ENCODE assay signal across 11 cellular contexts in genomic region chr1:8343044-8343443, GRCh38. TPM values are rescaled to one million over a fixed set of nuclear protein-coding genes. Genes with fewer than 3 reads are reported as not detected.
DNase-seq lines count a peak whose midpoint lies in the region; ATAC-seq and TF ChIP-seq lines count a peak whose summit lies in the region.
"Had no signal": no experiment of that assay in that cellular context is flagged by ENCODE, and none has a peak within 500 bp of the region (broad histone marks: within the 10 kb centered on the region; RNA-seq: fewer than 3 reads in every experiment).

No MANE protein-coding gene starts in this region.

- 67 to 77% (median 71%) methylated on average over 11 of the region's 11 CpGs for WGBS in psoas muscle, 3 donors

- no peaks in the 10 kb centered on the region for H3K79me2 ChIP-seq in ACC112 (ENCODE audit: control insufficient read depth, insufficient read depth, low read length, unreplicated experiment)

- no peak overlapping the region; the same call in 1 of the 2 replicates for H3K4me3 ChIP-seq in ACC112 (ENCODE audit: low read depth, low read length)
- H3K4me3 ChIP-seq in adipocyte (ENCODE audit: low read length), result peak overlapping the region; percentile 54
- H3K4me3 ChIP-seq in right atrium auricular region, result no peak overlapping the region
- H3K4me3 ChIP-seq in psoas muscle, result peak overlapping the region; percentile 42

- peak overlapping the region; percentile 95 for H3K27ac ChIP-seq in ACC112 (ENCODE audit: low read depth, low read length)
- H3K27ac ChIP-seq in right atrium auricular region, result peak overlapping the region; percentile 58 to 73
- H3K27ac ChIP-seq in psoas muscle, result peak overlapping the region; percentile 19

- no peak for TF ChIP-seq CTCF in right atrium auricular region (IDR thresholded peaks at IDR 0.05)
- TF ChIP-seq CTCF in psoas muscle (IDR thresholded peaks at IDR 0.05), result no peak

- H3K4me1 ChIP-seq in ACC112 (ENCODE audit: control insufficient read depth, insufficient read depth, low read length, unreplicated experiment) (peaks cover 17% of the 10 kb centered on the region), adipocyte (ENCODE audit: control insufficient read depth, insufficient read depth, low read length) (peaks cover 18% of the 10 kb centered on the region), right atrium auricular region (peaks cover 0 to 11% of the 10 kb centered on the region in 2 donors), psoas muscle (peaks cover 5% of the 10 kb centered on the region)

- H2AFZ ChIP-seq in ACC112 (ENCODE audit: low read length, unreplicated experiment), result no peak overlapping the region

- H3K9ac ChIP-seq in adipocyte (ENCODE audit: low read length), result peak overlapping the region; percentile 81

- H3K27me3 ChIP-seq in ACC112 (ENCODE audit: insufficient read depth, low read length) (no peaks in the 10 kb centered on the region), adipocyte (replicated peaks; ENCODE audit: control insufficient read depth, insufficient read depth, low read length) (no peaks in the 10 kb centered on the region), right atrium auricular region (no peaks in the 10 kb centered on the region), psoas muscle (ENCODE audit: insufficient read depth in 3 of 3, low read length in 2 of 3) (no peaks in the 10 kb centered on the region)

- ATAC-seq in psoas muscle, result peak in 3 of 4 donors; percentile 15 to 19 (median 18)
- ATAC-seq: activated CD4-positive, alpha-beta T cell treated with anti-CD3 and anti-CD28 coated beads for 36 hours had no signal

- intact Hi-C loops in psoas muscle (cut with DNase I), result no loop called here

- H3K9me3 ChIP-seq in adipocyte (ENCODE audit: control insufficient read depth, low read length) (no peaks in the 10 kb centered on the region), right atrium auricular region (no peaks in the 10 kb centered on the region), psoas muscle (no peaks in the 10 kb centered on the region)

- H3K36me3 ChIP-seq in ACC112 (ENCODE audit: insufficient read depth, low read length) (0 out of 2 replicates have a peak, but pooled peaks cover 2% of the 10 kb centered on the region), adipocyte (ENCODE audit: control insufficient read depth, insufficient read depth, low read length, severe bottlenecking) (no peaks in the 10 kb centered on the region), right atrium auricular region (no peaks in the 10 kb centered on the region), psoas muscle (ENCODE audit: insufficient read depth in 1 of 2, low read depth in 1 of 2) (no peaks in the 10 kb centered on the region)

- DNase-seq in adipocyte (ENCODE audit: low read depth), result no peak
- DNase-seq in right atrium auricular region (ENCODE audit: low spot score), result no peak
- no peak for DNase-seq in psoas muscle
- no peak for DNase-seq in A172 (ENCODE audit: low spot score)
- no peak for DNase-seq in cerebellum (ENCODE audit: low spot score)
- no peak for DNase-seq in NCI-H2029 treated with DMSO at 0.1 percent for 48 hours (lab: John Stamatoyannopoulos, UW)
- no peak for DNase-seq in activated CD8-positive, alpha-beta memory T cell treated with anti-CD3 and anti-CD28 coated beads for 24 hours
- DNase-seq: activated CD4-positive, alpha-beta T cell treated with anti-CD3 and anti-CD28 coated beads for 36 hours; NCI-H1436 treated with DMSO at 0.1 percent for 48 hours; SW 1271 had no signal

RNA-seq across cellular contexts. Expression of gene SLC45A1, which starts 25.1 kb away (rescaled TPM):
- total RNA-seq in right atrium auricular region (1 to 10 TPM; 1.0 to 3.0 TPM), psoas muscle (1 to 10 TPM in 1 of 4 donors, under 1 TPM in 3; 0.44 to 1.4 (median 0.89) TPM), cerebellum (4.2 TPM)
- 1 to 10 TPM in 1 of 3 donors, under 1 TPM in 2; 0.60 to 1.1 (median 0.96) TPM for polyA plus RNA-seq in psoas muscle
- 0.74 and 4.3 TPM in 2 replicates for total RNA-seq in A172 (2014; rRNA removed; shearing (Covaris generic))

Comparison
In these comparisons a context has a peak if more than half of its experiments do, and no peak if none do; other contexts are left out.
1. H3K27ac ChIP-seq: peak in every context shown above with its lines; median percentile 95 in ACC112; 66 in right atrium auricular region; 19 in psoas muscle.
2. H3K4me3 ChIP-seq: peak in adipocyte (single experiment) and psoas muscle (single experiment); none in ACC112 (single experiment) and right atrium auricular region (0 of 2).